16 cellular contexts compared by ENCODE assay signal in genomic region chr12:79255326-79255725, GRCh38.
DNase-seq lines count a peak whose midpoint lies in the region; TF ChIP-seq lines count a peak whose summit lies in the region.
"Had no signal": no experiment of that assay in that cellular context is flagged by ENCODE, and none has a peak within 500 bp of the region (broad histone marks: within the 10 kb centered on the region; RNA-seq: fewer than 3 reads in every experiment).

No MANE protein-coding gene starts in this region.

- H3K4me2 ChIP-seq in KMS-11 (peak overlapping the region; percentile 36), MM.1S (ENCODE audit: low read depth, low read length) (no peak overlapping the region)
- H3K4me2 ChIP-seq: BLaER1 treated with 17β-estradiol and CSF1 and Interleukin-3, amounts not matched to agents 10 nM and 100 nM had no signal

- in situ Hi-C loops in astrocyte of the cerebellum (cut with HindIII; ENCODE audit: low sequenced_read_pairs) = no loop called here

- H3K4me3 ChIP-seq in KMS-11 (IDR thresholded peaks at IDR 0.05; ENCODE audit: insufficient read depth, low read depth, low read length) = no peak overlapping the region
- no peak overlapping the region for H3K4me3 ChIP-seq in astrocyte of the cerebellum (ENCODE audit: low read depth, low read length)
- H3K4me3 ChIP-seq in foreskin fibroblast (ENCODE audit: low read depth in 1 of 2, low read length in 2 of 2) = no peak overlapping the region
- no peak overlapping the region for H3K4me3 ChIP-seq in MM.1S (ENCODE audit: low read length)
- H3K4me3 ChIP-seq: BLaER1 treated with 17β-estradiol and CSF1 and Interleukin-3, amounts not matched to agents 10 nM and 100 nM; HAP-1 had no signal

- H4K20me1 ChIP-seq in KMS-11 (ENCODE audit: insufficient read depth) (no peaks in the 10 kb centered on the region), MM.1S (ENCODE audit: insufficient read depth, low read length) (no peaks in the 10 kb centered on the region)
- H4K20me1 ChIP-seq: BLaER1 treated with 17β-estradiol and CSF1 and Interleukin-3, amounts not matched to agents 10 nM and 100 nM had no signal

- no peaks in the 10 kb centered on the region for H3F3A ChIP-seq in MM.1S (ENCODE audit: insufficient read depth, low read length)

- H2AFZ ChIP-seq in KMS-11 (ENCODE audit: low read depth) (no peak overlapping the region), MM.1S (ENCODE audit: low read length) (no peak overlapping the region)

- H3K9me2 ChIP-seq in MM.1S (replicated peaks; ENCODE audit: insufficient read depth, low read length) = no peaks in the 10 kb centered on the region

- no peak for TF ChIP-seq CTCF in KMS-11 (conservative IDR thresholded peaks at IDR 0.05; ENCODE audit: low read depth, low read length)
- no peak for TF ChIP-seq CTCF in astrocyte of the cerebellum (IDR thresholded peaks at IDR 0.05; ENCODE audit: low read depth, low read length, missing control alignments)
- no peak for TF ChIP-seq CTCF in foreskin fibroblast (IDR thresholded peaks at IDR 0.05; ENCODE audit: low read depth, low read length)
- TF ChIP-seq CTCF in MM.1S (IDR thresholded peaks at IDR 0.05; ENCODE audit: low read length) = no peak

- H3K79me2 ChIP-seq in KMS-11 (ENCODE audit: insufficient read depth, low read depth) = no peaks in the 10 kb centered on the region
- H3K79me2 ChIP-seq in MM.1S (ENCODE audit: low read length) = no peaks in the 10 kb centered on the region

- DNase-seq in EL (peak; percentile 40), astrocyte of the cerebellum (ENCODE audit: low read depth) (peak; percentile 49), foreskin fibroblast (peak; percentile 12 to 34), MM.1S (no peak), GM19240 (ENCODE audit: insufficient read length, low spot score) (no peak), NCI-H69 (lab: John Stamatoyannopoulos, UW) (no peak), GM03348 (ENCODE audit: low spot score) (no peak)
- DNase-seq: CD8-positive, alpha-beta memory T cell; DMS79 treated with DMSO at 0.1 percent for 48 hours; NCI-H1436 treated with DMSO at 0.1 percent for 48 hours; NCI-H524 treated with DMSO at 0.1 percent for 48 hours; RPMI8226; T-helper 17 cell had no signal

- no peaks in the 10 kb centered on the region for H3K9me3 ChIP-seq in MM.1S (replicated peaks; ENCODE audit: insufficient read depth, low read length)
- H3K9me3 ChIP-seq: BLaER1 treated with 17β-estradiol and CSF1 and Interleukin-3, amounts not matched to agents 10 nM and 100 nM; HAP-1 had no signal

- H3K36me3 ChIP-seq in KMS-11 (ENCODE audit: insufficient read depth) (no peaks in the 10 kb centered on the region), MM.1S (replicated peaks; ENCODE audit: insufficient read depth, low read length) (no peaks in the 10 kb centered on the region)
- H3K36me3 ChIP-seq: HAP-1 had no signal

- H3K27me3 ChIP-seq in KMS-11 (ENCODE audit: insufficient read depth, low read depth) (no peaks in the 10 kb centered on the region), MM.1S (replicated peaks; ENCODE audit: insufficient read depth, low read length) (no peaks in the 10 kb centered on the region)
- H3K27me3 ChIP-seq: BLaER1 treated with 17β-estradiol and CSF1 and Interleukin-3, amounts not matched to agents 10 nM and 100 nM had no signal

- H3K4me1 ChIP-seq in KMS-11 (ENCODE audit: low read depth, poor library complexity, severe bottlenecking) (peaks cover 56% of the 10 kb centered on the region), MM.1S (ENCODE audit: low read length) (no peaks in the 10 kb centered on the region)

- H3K9ac ChIP-seq in KMS-11 (no peak overlapping the region), MM.1S (ENCODE audit: low read length) (no peak overlapping the region)
- H3K9ac ChIP-seq: BLaER1 treated with 17β-estradiol and CSF1 and Interleukin-3, amounts not matched to agents 10 nM and 100 nM had no signal

- peak overlapping the region; percentile 43; the same call in 1 of the 2 replicates for H3K27ac ChIP-seq in KMS-11
- H3K27ac ChIP-seq in MM.1S (ENCODE audit: low read length) = no peak overlapping the region
- H3K27ac ChIP-seq: BLaER1 treated with 17β-estradiol and CSF1 and Interleukin-3, amounts not matched to agents 10 nM and 100 nM had no signal

Comparison
In these comparisons a context has a peak if more than half of its experiments do, and no peak if none do; other contexts are left out.
1. DNase-seq: peak in EL (single experiment), astrocyte of the cerebellum (single experiment) and foreskin fibroblast (2 of 2); none in MM.1S (single experiment), GM19240 (single experiment), NCI-H69 (single experiment) and GM03348 (single experiment).